ENCODE assay signal across 9 cellular contexts in the genomic region with DNA sequence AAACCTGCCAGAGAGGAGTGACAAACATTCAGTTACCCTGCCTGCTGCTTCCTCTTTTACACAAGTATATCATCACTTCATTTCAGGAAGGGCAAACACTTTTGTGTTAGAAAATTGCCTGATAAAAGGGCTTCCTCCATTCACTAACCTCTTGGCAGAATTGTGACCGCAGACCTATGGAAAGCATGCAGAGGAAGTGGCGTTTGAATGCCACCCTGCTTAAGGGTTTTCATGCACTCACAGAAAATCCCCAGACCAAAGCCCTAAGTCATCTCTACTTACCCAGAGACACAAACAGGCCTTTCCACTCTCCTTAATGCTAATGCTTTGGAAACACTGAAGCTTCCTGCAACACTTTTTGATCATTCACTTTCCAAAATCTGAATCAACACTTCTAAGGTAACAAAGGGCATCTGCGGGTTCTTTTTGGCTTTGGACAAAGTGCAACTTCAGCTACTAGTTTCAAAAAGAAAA. TPM values are rescaled to one million over a fixed set of nuclear protein-coding genes. Genes with fewer than 3 reads are reported as not detected.
DNase-seq lines count a peak whose midpoint lies in the region; ATAC-seq and TF ChIP-seq lines count a peak whose summit lies in the region.
"Had no signal": no experiment of that assay in that cellular context is flagged by ENCODE, and none has a peak within 500 bp of the region (broad histone marks: within the 10 kb centered on the region; RNA-seq: fewer than 3 reads in every experiment).

No MANE protein-coding gene starts in this region.

- TF ChIP-seq CTCF in CD14-positive monocyte (IDR thresholded peaks at IDR 0.05) (no peak), OCI-LY3 (IDR thresholded peaks at IDR 0.05; ENCODE audit: low read depth, low read length) (no peak), esophagus squamous epithelium (IDR thresholded peaks at IDR 0.05) (no peak)

- H3K79me2 ChIP-seq in OCI-LY3 (ENCODE audit: low read length) = no peaks in the 10 kb centered on the region

- H3K36me3 Mint-ChIP-seq in CD14-positive monocyte = peaks cover 0 to 2% of the 10 kb centered on the region in 2 donors

- H3K4me1 Mint-ChIP-seq in CD14-positive monocyte = peaks cover 51% of the 10 kb centered on the region

- H3K27ac ChIP-seq in OCI-LY3 (ENCODE audit: low read length) (peak overlapping the region; percentile 9), esophagus squamous epithelium (peak overlapping the region in 3 of 4 donors; percentile 29 to 56 (median 38))

- DNase-seq in CD14-positive monocyte (ENCODE audit: low spot score) (peak; percentile 75), esophagus squamous epithelium (lab: John Stamatoyannopoulos, UW) (no peak), NCI-H2107 treated with DMSO at 0.1 percent for 48 hours (lab: John Stamatoyannopoulos, UW; ENCODE audit: unreplicated experiment) (no peak), foreskin melanocyte (no peak)
- DNase-seq: NCI-H1694 had no signal

- TF ChIP-seq POLR2A in esophagus squamous epithelium (IDR thresholded peaks at IDR 0.05) = no peak

- peak overlapping the region; percentile 31 for H2AFZ ChIP-seq in OCI-LY3 (ENCODE audit: low read depth, low read length)

- 59 to 65% methylated on average over 3 of the region's 3 CpGs for WGBS in esophagus squamous epithelium, 2 donors

- H3K4me1 ChIP-seq in OCI-LY3 (ENCODE audit: low read length) (peaks cover 35% of the 10 kb centered on the region), esophagus squamous epithelium (peaks cover 0 to 8% (median 3%) of the 10 kb centered on the region in 3 donors)

- no peaks in the 10 kb centered on the region for H3K9me3 ChIP-seq in OCI-LY3 (ENCODE audit: insufficient read depth, low read length)
- no peaks in the 10 kb centered on the region for H3K9me3 ChIP-seq in esophagus squamous epithelium

- peak overlapping the region; percentile 89 to 97 (median 95) for H3K27ac Mint-ChIP-seq in CD14-positive monocyte

- intact Hi-C loops in CD14-positive monocyte (cut with micrococcal nuclease) = loop anchor here in 1 of 2 donors (5.0 kb wide), 1 partner anchor 48 kb away; no protein-coding TSS in a partner anchor
- intact Hi-C loops in esophagus squamous epithelium (cut with DNase I) = no loop called here

- H3K9ac ChIP-seq in OCI-LY3 (ENCODE audit: low read length) = no peak overlapping the region

- H3K36me3 ChIP-seq in OCI-LY3 (replicated peaks; ENCODE audit: low read depth, low read length) (no peaks in the 10 kb centered on the region), esophagus squamous epithelium (no peaks in the 10 kb centered on the region)

- no peaks in the 10 kb centered on the region for H3K27me3 Mint-ChIP-seq in CD14-positive monocyte (ENCODE audit: low read depth in 3 of 3)

- H3K4me3 Mint-ChIP-seq in CD14-positive monocyte = peak overlapping the region in 1 of 2 donors; percentile 47

- H3K27me3 ChIP-seq in OCI-LY3 (ENCODE audit: low read depth, low read length) (no peaks in the 10 kb centered on the region), esophagus squamous epithelium (peaks cover 0 to 10% (median 0%) of the 10 kb centered on the region in 4 donors)

- H3K4me3 ChIP-seq in OCI-LY3 (ENCODE audit: low read length) = no peak overlapping the region
- no peak overlapping the region for H3K4me3 ChIP-seq in esophagus squamous epithelium

- no peaks in the 10 kb centered on the region for H3K9me3 Mint-ChIP-seq in CD14-positive monocyte

- peak overlapping the region; percentile 4 for H3K4me2 ChIP-seq in OCI-LY3 (ENCODE audit: low read length)

- ATAC-seq in GM21381 (IDR thresholded peaks at IDR 0.05; ENCODE audit: unreplicated experiment) (peak; percentile 46), GM19455 (IDR thresholded peaks at IDR 0.05; ENCODE audit: unreplicated experiment) (no peak), HG03469 (IDR thresholded peaks at IDR 0.05; ENCODE audit: unreplicated experiment) (no peak)

- no peaks in the 10 kb centered on the region for H4K20me1 ChIP-seq in OCI-LY3 (ENCODE audit: insufficient read depth, low read length)

RNA-seq across cellular contexts. Expression of a gene that starts 22.1 kb away (rescaled TPM):
- 1 to 10 TPM; 6.2 to 8.9 TPM for polyA plus RNA-seq in CD14-positive monocyte
- total RNA-seq in esophagus squamous epithelium = 10 to 100 TPM; 13.3 to 29.8 (median 23.6) TPM
